ENCODE assay signal across 11 cellular contexts in the genomic region with DNA sequence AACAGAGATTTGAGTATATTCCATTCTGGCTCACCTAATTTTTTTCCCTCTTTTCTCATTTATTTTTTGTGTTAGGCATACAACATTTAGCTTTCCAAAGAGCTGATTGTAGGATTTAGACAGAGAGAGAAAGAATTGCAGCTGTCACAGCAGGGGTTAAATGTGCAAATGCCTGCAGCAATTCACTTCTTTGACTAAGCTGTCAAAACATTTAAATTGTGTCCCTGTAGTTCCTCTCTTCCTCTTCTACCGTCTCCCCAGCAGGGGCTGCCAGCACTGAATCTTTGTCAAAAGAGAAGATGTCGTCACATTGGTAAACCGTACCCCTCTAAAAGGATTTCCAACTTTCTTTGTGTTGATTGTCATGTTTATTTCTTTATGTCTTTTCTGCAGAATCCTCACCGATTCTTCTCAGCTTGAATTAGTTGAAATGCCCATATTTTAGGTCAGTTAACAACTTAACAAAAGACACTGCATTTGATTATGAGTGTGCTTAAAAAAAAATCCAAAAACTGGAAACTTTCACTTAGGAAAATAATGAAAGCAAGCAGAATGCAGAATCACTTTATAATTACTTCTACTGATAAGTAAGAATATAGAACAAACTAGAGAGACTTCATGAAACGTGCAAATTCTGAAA.
A peak's percentile ranks its signal among the peaks of the same experiment; 100 is the strongest.
DNase-seq lines count a peak whose midpoint lies in the region; ATAC-seq and TF ChIP-seq lines count a peak whose summit lies in the region.
"Had no signal": no experiment of that assay in that cellular context is flagged by ENCODE, and none has a peak within 500 bp of the region (broad histone marks: within the 10 kb centered on the region; RNA-seq: fewer than 3 reads in every experiment).

No MANE protein-coding gene starts in this region.

- H3K4me3 Mint-ChIP-seq in activated CD4-positive, alpha-beta T cell treated with anti-CD3 and anti-CD28 coated beads for 36 hours, result no peak overlapping the region

- no peak overlapping the region for H3K27ac Mint-ChIP-seq in activated CD4-positive, alpha-beta T cell treated with anti-CD3 and anti-CD28 coated beads for 36 hours

- H3K9me3 Mint-ChIP-seq in activated CD4-positive, alpha-beta T cell treated with anti-CD3 and anti-CD28 coated beads for 36 hours (ENCODE audit: low read depth), result no peaks in the 10 kb centered on the region

- in situ Hi-C loops in astrocyte of the spinal cord (cut with HindIII; ENCODE audit: low sequenced_read_pairs), result no loop called here

- CTCF ChIA-PET in activated CD4-positive, alpha-beta T cell treated with anti-CD3 and anti-CD28 coated beads for 36 hours (lab: Charles Lee), result interaction anchor here (0.7 to 2.1 kb wide), 3 partner anchors 13 to 218 kb away, joined by 3 to 6 read pairs (median 3); no protein-coding TSS in a partner anchor

- intact Hi-C loops in activated CD4-positive, alpha-beta T cell treated with anti-CD3 and anti-CD28 coated beads for 36 hours (cut with DNase I, micrococcal nuclease), result no loop called here

- peaks cover 6% of the 10 kb centered on the region for H3K4me1 Mint-ChIP-seq in activated CD4-positive, alpha-beta T cell treated with anti-CD3 and anti-CD28 coated beads for 36 hours

- no peak overlapping the region for H3K4me3 ChIP-seq in astrocyte of the spinal cord (ENCODE audit: low read depth, low read length)
- H3K4me3 ChIP-seq: thyroid gland had no signal

- no peak for ATAC-seq in GM19452 (IDR thresholded peaks at IDR 0.05; ENCODE audit: unreplicated experiment)
- no peak for ATAC-seq in activated CD4-positive, alpha-beta T cell treated with anti-CD3 and anti-CD28 coated beads for 36 hours

- POLR2A ChIA-PET in activated CD4-positive, alpha-beta T cell treated with anti-CD3 and anti-CD28 coated beads for 36 hours (lab: Charles Lee), result interaction anchor here (0.7 kb wide), 1 partner anchor 437 kb away, joined by 3 read pairs; no protein-coding TSS in a partner anchor

- TF ChIP-seq CTCF in astrocyte of the spinal cord (IDR thresholded peaks at IDR 0.05; ENCODE audit: low read depth, low read length), result peak; percentile 41

- H3K27me3 Mint-ChIP-seq in activated CD4-positive, alpha-beta T cell treated with anti-CD3 and anti-CD28 coated beads for 36 hours, result no peaks in the 10 kb centered on the region

- H3K36me3 Mint-ChIP-seq in activated CD4-positive, alpha-beta T cell treated with anti-CD3 and anti-CD28 coated beads for 36 hours (ENCODE audit: low read depth), result no peaks in the 10 kb centered on the region

- DNase-seq in EH (ENCODE audit: low read depth) (peak; percentile 39), NAMALWA (ENCODE audit: low spot score) (peak; percentile 22), astrocyte of the spinal cord (ENCODE audit: low read depth, low spot score) (peak; percentile 48), medulla oblongata (ENCODE audit: extremely low spot score) (peak; percentile 59), HuH-7 (ENCODE audit: low spot score) (no peak), SHP77 treated with DMSO at 0.1 percent for 48 hours (lab: John Stamatoyannopoulos, UW) (no peak)
- DNase-seq in activated CD4-positive, alpha-beta T cell treated with anti-CD3 and anti-CD28 coated beads for 36 hours, result no peak
- DNase-seq: NCI-H2107, small intestine, thyroid gland had no signal

Comparison
In these comparisons a context has a peak if more than half of its experiments do, and no peak if none do; other contexts are left out.
1. DNase-seq: peak in EH (single experiment), NAMALWA (single experiment), astrocyte of the spinal cord (single experiment) and medulla oblongata (single experiment); none in HuH-7 (single experiment), SHP77 treated with DMSO at 0.1 percent for 48 hours (single experiment) and activated CD4-positive, alpha-beta T cell treated with anti-CD3 and anti-CD28 coated beads for 36 hours (single experiment).